ENCODE assay signal across 1 cellular context in the genomic region with DNA sequence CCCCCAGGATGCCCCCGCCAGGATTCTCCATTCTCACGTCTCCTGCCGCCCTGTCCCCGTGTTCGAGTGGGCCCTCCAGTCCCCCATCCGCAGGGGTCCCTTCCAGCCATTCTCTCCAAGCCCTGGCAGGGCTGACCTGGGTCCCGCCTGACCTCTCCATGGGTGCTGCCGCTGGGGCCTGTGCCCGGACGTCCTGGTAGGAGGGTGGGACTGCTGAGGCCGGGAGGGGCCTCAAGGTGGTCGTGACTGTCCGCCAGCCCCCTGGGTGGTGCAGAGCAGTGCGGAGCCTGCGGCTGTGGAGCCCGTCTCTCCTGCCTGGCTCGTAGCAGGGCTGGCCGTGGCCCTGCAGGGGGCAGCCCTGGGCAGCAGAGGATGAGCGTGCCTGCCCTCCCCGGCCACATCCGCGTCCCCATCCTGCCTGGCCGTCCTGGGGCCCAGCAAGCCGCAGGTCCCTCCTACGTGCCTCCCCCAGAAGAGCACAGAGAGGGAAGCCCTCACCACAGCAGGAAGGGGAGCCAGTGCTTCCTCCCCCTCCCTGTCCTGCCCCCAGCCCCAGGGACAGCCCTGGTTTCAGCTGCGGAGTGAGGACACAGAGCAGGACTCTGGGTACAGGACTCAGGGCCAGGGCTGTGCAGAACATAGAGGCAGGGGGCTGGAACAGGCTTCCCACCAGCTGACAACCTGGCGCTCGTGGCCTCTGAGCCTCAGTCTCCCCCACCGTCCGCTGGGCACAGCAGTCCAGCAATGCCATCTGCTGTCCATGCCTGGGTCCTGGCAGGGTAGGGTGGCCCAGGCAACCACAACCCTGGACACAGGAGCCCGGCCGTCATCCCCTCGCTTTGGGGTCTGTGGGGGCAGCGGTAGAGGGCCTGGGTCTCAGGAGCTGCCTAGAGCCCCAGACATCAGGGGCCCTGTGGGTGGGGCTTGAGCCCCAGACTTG.
TF ChIP-seq lines count a peak whose summit lies in the region.

No MANE protein-coding gene starts in this region.

TF ChIP-seq in GM23338, 12 proteins besides CTCF, POLR2A, EP300 and RAD21 (continued from another document):
- no peak for TF ChIP-seq ZNF462 (CRISPR knock-in tag; IDR thresholded peaks at IDR 0.05)
- TF ChIP-seq ZNF114 (CRISPR knock-in tag; IDR thresholded peaks at IDR 0.05) = no peak
- TF ChIP-seq STAT1 (IDR thresholded peaks at IDR 0.05; ENCODE audit: unreplicated experiment) = no peak
